10 cellular contexts compared by ENCODE assay signal in genomic region chr5:149853019-149853648, GRCh38.
DNase-seq lines count a peak whose midpoint lies in the region; ATAC-seq and TF ChIP-seq lines count a peak whose summit lies in the region.
"Had no signal": no experiment of that assay in that cellular context is flagged by ENCODE, and none has a peak within 500 bp of the region (broad histone marks: within the 10 kb centered on the region; RNA-seq: fewer than 3 reads in every experiment).

No MANE protein-coding gene starts in this region.

- no peaks in the 10 kb centered on the region for H3K9me3 Mint-ChIP-seq in GM23338

- ATAC-seq in GM23338, result peak; percentile 96

- H3K36me3 ChIP-seq in GM23338 (ENCODE audit: insufficient read depth), result no peaks in the 10 kb centered on the region; the same call in 1 of the 2 replicates

- H4K20me1 ChIP-seq in GM23338 (replicated peaks; ENCODE audit: insufficient read depth), result no peaks in the 10 kb centered on the region; the same call in 1 of the 2 replicates
- H4K20me1 ChIP-seq: BLaER1 had no signal

- H3K27me3 ChIP-seq in GM23338 (ENCODE audit: insufficient read depth), result no peaks in the 10 kb centered on the region
- H3K27me3 ChIP-seq: BLaER1 had no signal

- H3K4me1 Mint-ChIP-seq in GM23338, result peaks cover 4% of the 10 kb centered on the region; the same call in 2 of the 3 replicates

- H3K4me3 Mint-ChIP-seq in GM23338, result no peak overlapping the region
- H3K4me3 Mint-ChIP-seq: activated naive CD8-positive, alpha-beta T cell had no signal

- H3K79me2 ChIP-seq in GM23338 (replicated peaks; ENCODE audit: insufficient read depth), result no peaks in the 10 kb centered on the region

- no peaks in the 10 kb centered on the region for H3K9me2 ChIP-seq in GM23338 (ENCODE audit: insufficient read depth)

- DNase-seq in DMS 273 (lab: John Stamatoyannopoulos, UW; ENCODE audit: unreplicated experiment), result peak; percentile 72
- no peak for DNase-seq in DMS 273 treated with DMSO at 0.1 percent for 48 hours (lab: John Stamatoyannopoulos, UW)
- peak; percentile 88 for DNase-seq in GM23338 (ENCODE audit: low spot score)
- DNase-seq in NCI-H146 (lab: John Stamatoyannopoulos, UW), result peak; percentile 49
- peak; percentile 36 for DNase-seq in activated CD4-positive, alpha-beta T cell treated with anti-CD3 and anti-CD28 coated beads, Interleukin-2, amount 50 U/mL, for 1 hour
- DNase-seq in epidermal melanocyte (ENCODE audit: insufficient read length, low spot score), result peak; percentile 90
- DNase-seq in middle frontal gyrus (ENCODE audit: extremely low spot score, low spot score), result peak; percentile 19
- DNase-seq in stromal cell of bone marrow (ENCODE audit: low read depth), result peak; percentile 54

- no peaks in the 10 kb centered on the region for H3F3A ChIP-seq in GM23338 (replicated peaks; ENCODE audit: low read depth)

- H3K27ac ChIP-seq in GM23338 (ENCODE audit: low read depth), result no peak overlapping the region
- H3K27ac ChIP-seq: BLaER1 had no signal

- H3K4me3 ChIP-seq in GM23338, result no peak overlapping the region
- H3K4me3 ChIP-seq: BLaER1 had no signal

- TF ChIP-seq CTCF in GM23338 (conservative IDR thresholded peaks at IDR 0.05; ENCODE audit: low read depth in 2 of 2), result peak; percentile 92

- H3K27me3 Mint-ChIP-seq in GM23338 (ENCODE audit: insufficient read depth, low read depth, poor library complexity), result no peaks in the 10 kb centered on the region
- H3K27me3 Mint-ChIP-seq: activated naive CD8-positive, alpha-beta T cell had no signal

- no peaks in the 10 kb centered on the region for H3K4me1 ChIP-seq in GM23338 (ENCODE audit: insufficient read depth)

- no peak overlapping the region for H3K4me2 ChIP-seq in GM23338
- H3K4me2 ChIP-seq: BLaER1 had no signal

- no peak overlapping the region; the same call in none of the 2 replicates for H3K27ac Mint-ChIP-seq in GM23338
- H3K27ac Mint-ChIP-seq: activated naive CD8-positive, alpha-beta T cell had no signal

- H3K36me3 Mint-ChIP-seq in GM23338 (ENCODE audit: low read depth), result peaks cover 13% of the 10 kb centered on the region

- no peak overlapping the region for H2AFZ ChIP-seq in GM23338

TF ChIP-seq in GM23338, 12 proteins besides CTCF, POLR2A, EP300 and RAD21:
- TF ChIP-seq STAT1 (IDR thresholded peaks at IDR 0.05; ENCODE audit: unreplicated experiment) (no peak), JUNB (IDR thresholded peaks at IDR 0.05; ENCODE audit: unreplicated experiment) (no peak), ZNF114 (CRISPR knock-in tag; IDR thresholded peaks at IDR 0.05) (no peak), EZH2phosphoT487 (IDR thresholded peaks at IDR 0.05; ENCODE audit: unreplicated experiment) (no peak), CREB1 (CRISPR knock-in tag; IDR thresholded peaks at IDR 0.05; ENCODE audit: low read depth) (no peak), ETS1 (IDR thresholded peaks at IDR 0.05) (no peak), POLR2AphosphoS5 (IDR thresholded peaks at IDR 0.05; ENCODE audit: low read depth) (no peak), EZH2 (IDR thresholded peaks at IDR 0.05; ENCODE audit: low read depth, unreplicated experiment) (no peak), ZNF331 (CRISPR knock-in tag; IDR thresholded peaks at IDR 0.05; ENCODE audit: low read depth) (no peak)
- TF ChIP-seq, protein P1, sequence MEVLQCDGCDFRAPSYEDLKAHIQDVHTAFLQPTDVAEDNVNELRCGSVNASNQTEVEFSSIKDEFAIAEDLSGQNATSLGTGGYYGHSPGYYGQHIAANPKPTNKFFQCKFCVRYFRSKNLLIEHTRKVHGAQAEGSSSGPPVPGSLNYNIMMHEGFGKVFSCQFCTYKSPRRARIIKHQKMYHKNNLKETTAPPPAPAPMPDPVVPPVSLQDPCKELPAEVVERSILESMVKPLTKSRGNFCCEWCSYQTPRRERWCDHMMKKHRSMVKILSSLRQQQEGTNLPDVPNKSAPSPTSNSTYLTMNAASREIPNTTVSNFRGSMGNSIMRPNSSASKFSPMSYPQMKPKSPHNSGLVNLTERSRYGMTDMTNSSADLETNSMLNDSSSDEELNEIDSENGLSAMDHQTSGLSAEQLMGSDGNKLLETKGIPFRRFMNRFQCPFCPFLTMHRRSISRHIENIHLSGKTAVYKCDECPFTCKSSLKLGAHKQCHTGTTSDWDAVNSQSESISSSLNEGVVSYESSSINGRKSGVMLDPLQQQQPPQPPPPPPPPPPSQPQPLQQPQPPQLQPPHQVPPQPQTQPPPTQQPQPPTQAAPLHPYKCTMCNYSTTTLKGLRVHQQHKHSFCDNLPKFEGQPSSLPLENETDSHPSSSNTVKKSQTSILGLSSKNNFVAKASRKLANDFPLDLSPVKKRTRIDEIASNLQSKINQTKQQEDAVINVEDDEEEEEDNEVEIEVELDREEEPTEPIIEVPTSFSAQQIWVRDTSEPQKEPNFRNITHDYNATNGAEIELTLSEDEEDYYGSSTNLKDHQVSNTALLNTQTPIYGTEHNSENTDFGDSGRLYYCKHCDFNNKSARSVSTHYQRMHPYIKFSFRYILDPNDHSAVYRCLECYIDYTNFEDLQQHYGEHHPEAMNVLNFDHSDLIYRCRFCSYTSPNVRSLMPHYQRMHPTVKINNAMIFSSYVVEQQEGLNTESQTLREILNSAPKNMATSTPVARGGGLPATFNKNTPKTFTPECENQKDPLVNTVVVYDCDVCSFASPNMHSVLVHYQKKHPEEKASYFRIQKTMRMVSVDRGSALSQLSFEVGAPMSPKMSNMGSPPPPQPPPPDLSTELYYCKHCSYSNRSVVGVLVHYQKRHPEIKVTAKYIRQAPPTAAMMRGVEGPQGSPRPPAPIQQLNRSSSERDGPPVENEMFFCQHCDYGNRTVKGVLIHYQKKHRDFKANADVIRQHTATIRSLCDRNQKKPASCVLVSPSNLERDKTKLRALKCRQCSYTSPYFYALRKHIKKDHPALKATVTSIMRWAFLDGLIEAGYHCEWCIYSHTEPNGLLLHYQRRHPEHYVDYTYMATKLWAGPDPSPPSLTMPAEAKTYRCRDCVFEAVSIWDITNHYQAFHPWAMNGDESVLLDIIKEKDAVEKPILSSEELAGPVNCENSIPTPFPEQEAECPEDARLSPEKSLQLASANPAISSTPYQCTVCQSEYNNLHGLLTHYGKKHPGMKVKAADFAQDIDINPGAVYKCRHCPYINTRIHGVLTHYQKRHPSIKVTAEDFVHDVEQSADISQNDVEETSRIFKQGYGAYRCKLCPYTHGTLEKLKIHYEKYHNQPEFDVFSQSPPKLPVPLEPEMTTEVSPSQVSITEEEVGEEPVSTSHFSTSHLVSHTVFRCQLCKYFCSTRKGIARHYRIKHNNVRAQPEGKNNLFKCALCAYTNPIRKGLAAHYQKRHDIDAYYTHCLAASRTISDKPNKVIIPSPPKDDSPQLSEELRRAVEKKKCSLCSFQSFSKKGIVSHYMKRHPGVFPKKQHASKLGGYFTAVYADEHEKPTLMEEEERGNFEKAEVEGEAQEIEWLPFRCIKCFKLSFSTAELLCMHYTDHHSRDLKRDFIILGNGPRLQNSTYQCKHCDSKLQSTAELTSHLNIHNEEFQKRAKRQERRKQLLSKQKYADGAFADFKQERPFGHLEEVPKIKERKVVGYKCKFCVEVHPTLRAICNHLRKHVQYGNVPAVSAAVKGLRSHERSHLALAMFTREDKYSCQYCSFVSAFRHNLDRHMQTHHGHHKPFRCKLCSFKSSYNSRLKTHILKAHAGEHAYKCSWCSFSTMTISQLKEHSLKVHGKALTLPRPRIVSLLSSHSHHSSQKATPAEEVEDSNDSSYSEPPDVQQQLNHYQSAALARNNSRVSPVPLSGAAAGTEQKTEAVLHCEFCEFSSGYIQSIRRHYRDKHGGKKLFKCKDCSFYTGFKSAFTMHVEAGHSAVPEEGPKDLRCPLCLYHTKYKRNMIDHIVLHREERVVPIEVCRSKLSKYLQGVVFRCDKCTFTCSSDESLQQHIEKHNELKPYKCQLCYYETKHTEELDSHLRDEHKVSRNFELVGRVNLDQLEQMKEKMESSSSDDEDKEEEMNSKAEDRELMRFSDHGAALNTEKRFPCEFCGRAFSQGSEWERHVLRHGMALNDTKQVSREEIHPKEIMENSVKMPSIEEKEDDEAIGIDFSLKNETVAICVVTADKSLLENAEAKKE (CRISPR knock-in tag; IDR thresholded peaks at IDR 0.05), result no peak
- TF ChIP-seq, protein P2, sequence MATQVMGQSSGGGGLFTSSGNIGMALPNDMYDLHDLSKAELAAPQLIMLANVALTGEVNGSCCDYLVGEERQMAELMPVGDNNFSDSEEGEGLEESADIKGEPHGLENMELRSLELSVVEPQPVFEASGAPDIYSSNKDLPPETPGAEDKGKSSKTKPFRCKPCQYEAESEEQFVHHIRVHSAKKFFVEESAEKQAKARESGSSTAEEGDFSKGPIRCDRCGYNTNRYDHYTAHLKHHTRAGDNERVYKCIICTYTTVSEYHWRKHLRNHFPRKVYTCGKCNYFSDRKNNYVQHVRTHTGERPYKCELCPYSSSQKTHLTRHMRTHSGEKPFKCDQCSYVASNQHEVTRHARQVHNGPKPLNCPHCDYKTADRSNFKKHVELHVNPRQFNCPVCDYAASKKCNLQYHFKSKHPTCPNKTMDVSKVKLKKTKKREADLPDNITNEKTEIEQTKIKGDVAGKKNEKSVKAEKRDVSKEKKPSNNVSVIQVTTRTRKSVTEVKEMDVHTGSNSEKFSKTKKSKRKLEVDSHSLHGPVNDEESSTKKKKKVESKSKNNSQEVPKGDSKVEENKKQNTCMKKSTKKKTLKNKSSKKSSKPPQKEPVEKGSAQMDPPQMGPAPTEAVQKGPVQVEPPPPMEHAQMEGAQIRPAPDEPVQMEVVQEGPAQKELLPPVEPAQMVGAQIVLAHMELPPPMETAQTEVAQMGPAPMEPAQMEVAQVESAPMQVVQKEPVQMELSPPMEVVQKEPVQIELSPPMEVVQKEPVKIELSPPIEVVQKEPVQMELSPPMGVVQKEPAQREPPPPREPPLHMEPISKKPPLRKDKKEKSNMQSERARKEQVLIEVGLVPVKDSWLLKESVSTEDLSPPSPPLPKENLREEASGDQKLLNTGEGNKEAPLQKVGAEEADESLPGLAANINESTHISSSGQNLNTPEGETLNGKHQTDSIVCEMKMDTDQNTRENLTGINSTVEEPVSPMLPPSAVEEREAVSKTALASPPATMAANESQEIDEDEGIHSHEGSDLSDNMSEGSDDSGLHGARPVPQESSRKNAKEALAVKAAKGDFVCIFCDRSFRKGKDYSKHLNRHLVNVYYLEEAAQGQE (IDR thresholded peaks at IDR 0.05; ENCODE audit: unreplicated experiment), result no peak
